ENCODE assay signal across 14 cellular contexts in genomic region chr2:207449673-207450072, GRCh38.
A peak's percentile ranks its signal among the peaks of the same experiment; 100 is the strongest.
DNase-seq lines count a peak whose midpoint lies in the region; ATAC-seq and TF ChIP-seq lines count a peak whose summit lies in the region.
"Had no signal": no experiment of that assay in that cellular context is flagged by ENCODE, and none has a peak within 500 bp of the region (broad histone marks: within the 10 kb centered on the region; RNA-seq: fewer than 3 reads in every experiment).

No MANE protein-coding gene starts in this region.

- H3K27me3 Mint-ChIP-seq in GM23338 (ENCODE audit: insufficient read depth, low read depth, poor library complexity): peaks cover 8% of the 10 kb centered on the region
- no peaks in the 10 kb centered on the region for H3K27me3 Mint-ChIP-seq in H9 (ENCODE audit: low read depth)

- H3K9me3 Mint-ChIP-seq in GM23338 (peaks cover 9% of the 10 kb centered on the region; the same call in 2 of the 3 replicates), H9 (peaks cover 2 to 7% of the 10 kb centered on the region in 2 experiments; a peak in 4 of 5 replicates)

- H3K18ac ChIP-seq in H9 (ENCODE audit: insufficient read length, low read depth, low read length): no peak overlapping the region

- H2BK12ac ChIP-seq in H9 (ENCODE audit: insufficient read length, low read depth, low read length): no peak overlapping the region

- H3K36me3 ChIP-seq in GM23338 (ENCODE audit: insufficient read depth): no peaks in the 10 kb centered on the region
- no peaks in the 10 kb centered on the region for H3K36me3 ChIP-seq in HUES64 (ENCODE audit: insufficient read depth, low read length)
- no peaks in the 10 kb centered on the region for H3K36me3 ChIP-seq in iPS-20b (ENCODE audit: insufficient read depth, low read depth, low read length)

- H4K5ac ChIP-seq in H9 (ENCODE audit: insufficient read length, low read depth, low read length): no peak overlapping the region

- H3K79me2 ChIP-seq in GM23338 (replicated peaks; ENCODE audit: insufficient read depth) (no peaks in the 10 kb centered on the region), H9 (ENCODE audit: insufficient read depth, low read length) (no peaks in the 10 kb centered on the region)

- H3K27ac ChIP-seq in GM23338 (ENCODE audit: low read depth): no peak overlapping the region
- H3K27ac ChIP-seq in H9 (ENCODE audit: insufficient read length, low read depth, low read length): no peak overlapping the region
- H3K27ac ChIP-seq in HUES64 (ENCODE audit: low read depth, low read length): peak overlapping the region; percentile 21; the same call in 1 of the 2 replicates
- H3K27ac ChIP-seq in iPS-20b (ENCODE audit: low read length): peak overlapping the region; percentile 18

- no peaks in the 10 kb centered on the region for H3K79me1 ChIP-seq in H9 (ENCODE audit: insufficient read depth, low read depth, low read length, poor library complexity, severe bottlenecking)

- H4K20me1 ChIP-seq in GM23338 (replicated peaks; ENCODE audit: insufficient read depth) (no peaks in the 10 kb centered on the region), H9 (ENCODE audit: control insufficient read depth, insufficient read depth, insufficient read length) (no peaks in the 10 kb centered on the region)

- peak overlapping the region; percentile 18; the same call in 1 of the 2 replicates for H3K27ac Mint-ChIP-seq in GM23338
- H3K27ac Mint-ChIP-seq in H9: peak overlapping the region; percentile 59 to 79 (median 63); a peak in 6 of 7 replicates
- H3K27ac Mint-ChIP-seq: CD4-positive, alpha-beta memory T cell had no signal

- TF ChIP-seq CTCF in GM23338 (conservative IDR thresholded peaks at IDR 0.05; ENCODE audit: low read depth in 2 of 2): no peak
- no peak for TF ChIP-seq CTCF in H9 (conservative IDR thresholded peaks at IDR 0.05)

- no peak overlapping the region for H3T11ph ChIP-seq in H9 (ENCODE audit: low read length)

- DNase-seq in GM23338 (ENCODE audit: low spot score) (no peak), H9 (no peak), GM19238 (ENCODE audit: insufficient read length, low spot score) (no peak)
- no peak for DNase-seq in stimulated activated CD4-positive, alpha-beta T cell treated with anti-CD3 and anti-CD28 coated beads, Interleukin-4, amount 100 ng/mL, for 1 hour
- DNase-seq: C1 segment of cervical spinal cord; Calu3; CD4-positive, alpha-beta memory T cell; COR-L47; DMS153; DND-41; H7 had no signal

- H4K8ac ChIP-seq in H9 (replicated peaks; ENCODE audit: insufficient read length, low read depth, low read length): no peak overlapping the region

- no peak for ATAC-seq in GM23338
- ATAC-seq: HCT116 had no signal

- no peak overlapping the region for H3K14ac ChIP-seq in H9 (ENCODE audit: insufficient read depth, low read length)

- H3K56ac ChIP-seq in H9 (ENCODE audit: insufficient read length, low read depth, low read length): no peak overlapping the region

- H3K23me2 ChIP-seq in H9 (ENCODE audit: insufficient read length, low read depth, low read length, poor library complexity, severe bottlenecking): no peaks in the 10 kb centered on the region

- H2AFZ ChIP-seq in GM23338: no peak overlapping the region
- no peak overlapping the region for H2AFZ ChIP-seq in H9 (ENCODE audit: low read length)

- H2BK20ac ChIP-seq in H9 (ENCODE audit: low read depth, low read length, poor library complexity, severe bottlenecking): no peak overlapping the region

- no peak overlapping the region for H3K23ac ChIP-seq in H9 (ENCODE audit: insufficient read length, low read depth, low read length)

- H2AK5ac ChIP-seq in H9 (ENCODE audit: insufficient read length, low read length): no peak overlapping the region

- H3K4me3 Mint-ChIP-seq in GM23338 (peak overlapping the region; percentile 0; the same call in 2 of the 3 replicates), H9 (no peak overlapping the region)
- H3K4me3 Mint-ChIP-seq: CD4-positive, alpha-beta memory T cell had no signal

- no peaks in the 10 kb centered on the region for H3K9me3 ChIP-seq in H9 (ENCODE audit: control insufficient read depth, low read depth, low read length)
- no peaks in the 10 kb centered on the region for H3K9me3 ChIP-seq in HUES64 (ENCODE audit: insufficient read depth, low read depth, low read length)
- no peaks in the 10 kb centered on the region for H3K9me3 ChIP-seq in iPS-20b (ENCODE audit: insufficient read depth, low read depth, low read length)

- no peak overlapping the region for H2BK5ac ChIP-seq in H9 (ENCODE audit: insufficient read length, low read length)

- H3K4ac ChIP-seq in H9 (ENCODE audit: low read depth, low read length): no peak overlapping the region

- H3K9ac ChIP-seq in H9 (ENCODE audit: extremely low read depth, insufficient read length, low read length): no peak overlapping the region
- no peak overlapping the region for H3K9ac ChIP-seq in HUES64 (ENCODE audit: low read depth, low read length)
- H3K9ac ChIP-seq in iPS-20b (ENCODE audit: low read depth, low read length): no peak overlapping the region

- H2BK15ac ChIP-seq in H9 (ENCODE audit: low read depth, low read length): no peak overlapping the region

- H3K27me3 ChIP-seq in GM23338 (ENCODE audit: insufficient read depth) (no peaks in the 10 kb centered on the region), H9 (ENCODE audit: insufficient read depth, low read length) (no peaks in the 10 kb centered on the region), HUES64 (ENCODE audit: insufficient read depth, low read length) (no peaks in the 10 kb centered on the region), iPS-20b (ENCODE audit: insufficient read depth, low read length) (no peaks in the 10 kb centered on the region)

- H3K4me1 Mint-ChIP-seq in GM23338 (peaks cover 42% of the 10 kb centered on the region), H9 (peaks cover 45 to 54% of the 10 kb centered on the region in 2 experiments)
- H3K4me1 Mint-ChIP-seq: CD4-positive, alpha-beta memory T cell had no signal

- H3K4me3 ChIP-seq in GM23338 (peak overlapping the region; percentile 8), HUES64 (ENCODE audit: low read length) (no peak overlapping the region), iPS-20b (ENCODE audit: low read length) (peak overlapping the region; percentile 14; the same call in 1 of the 2 replicates)

- H3K4me1 ChIP-seq in GM23338 (ENCODE audit: insufficient read depth) (peaks cover 46% of the 10 kb centered on the region), H9 (ENCODE audit: insufficient read depth, low read length) (peaks cover 8% of the 10 kb centered on the region; the same call in 1 of the 2 replicates), HUES64 (ENCODE audit: insufficient read depth, low read length) (peaks cover 41% of the 10 kb centered on the region), iPS-20b (ENCODE audit: insufficient read depth, low read length) (peaks cover 24% of the 10 kb centered on the region; the same call in 1 of the 2 replicates)

- H4K91ac ChIP-seq in H9 (ENCODE audit: insufficient read length, low read depth, low read length): no peak overlapping the region

- peak overlapping the region; percentile 30 for H3K4me2 ChIP-seq in GM23338
- H3K4me2 ChIP-seq in H9 (ENCODE audit: insufficient read depth, insufficient read length, low read length): no peak overlapping the region

- H3F3A ChIP-seq in GM23338 (replicated peaks; ENCODE audit: low read depth): no peaks in the 10 kb centered on the region

- H3K36me3 Mint-ChIP-seq in GM23338 (ENCODE audit: low read depth): peaks cover 6% of the 10 kb centered on the region; the same call in 2 of the 3 replicates
- H3K36me3 Mint-ChIP-seq in H9 (ENCODE audit: insufficient read depth in 1 of 3, low read depth in 3 of 3): peaks cover 2 to 9% (median 4%) of the 10 kb centered on the region in 3 experiments; a peak in 6 of 7 replicates

- H3K9me2 ChIP-seq in GM23338 (ENCODE audit: insufficient read depth): no peaks in the 10 kb centered on the region

- no peak overlapping the region for H2BK120ac ChIP-seq in H9 (ENCODE audit: low read depth, low read length, poor library complexity, severe bottlenecking)

TF ChIP-seq in GM23338, 12 proteins besides CTCF, POLR2A, EP300 and RAD21:
- TF ChIP-seq NANOG (IDR thresholded peaks at IDR 0.05; ENCODE audit: borderline replicate concordance) (peak; percentile 97), ZNF331 (CRISPR knock-in tag; IDR thresholded peaks at IDR 0.05; ENCODE audit: low read depth) (no peak)

Comparison
In these comparisons a context has a peak if more than half of its experiments do, and no peak if none do; other contexts are left out.
1. H3K27ac ChIP-seq: peak in HUES64 (single experiment) and iPS-20b (single experiment); none in GM23338 (single experiment) and H9 (single experiment).